ENCODE assay signal across 1 cellular context in the genomic region with DNA sequence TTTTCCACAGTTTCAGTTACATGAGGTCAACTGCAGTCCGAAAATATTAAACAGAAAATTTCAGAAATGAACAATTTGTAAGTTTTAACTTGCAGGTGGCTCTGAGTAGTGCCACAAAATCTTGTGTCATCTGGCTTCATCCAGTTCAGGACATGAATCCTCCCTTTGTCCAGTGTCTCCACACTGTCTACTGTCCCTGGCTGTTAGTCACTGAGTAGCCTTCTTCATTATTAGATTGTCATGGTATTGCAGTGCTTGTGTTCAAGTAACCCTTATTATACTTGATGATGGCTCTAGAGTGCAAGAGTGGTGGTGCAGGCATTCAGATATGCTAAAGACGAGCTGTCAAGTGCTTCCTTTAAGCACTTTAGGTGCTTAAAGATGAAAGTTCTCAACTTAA.
TF ChIP-seq lines count a peak whose summit lies in the region.

No MANE protein-coding gene starts in this region.

TF ChIP-seq in A549, 52 proteins besides CTCF, POLR2A, EP300 and RAD21 (continued from another document):
- TF ChIP-seq, protein P1, sequence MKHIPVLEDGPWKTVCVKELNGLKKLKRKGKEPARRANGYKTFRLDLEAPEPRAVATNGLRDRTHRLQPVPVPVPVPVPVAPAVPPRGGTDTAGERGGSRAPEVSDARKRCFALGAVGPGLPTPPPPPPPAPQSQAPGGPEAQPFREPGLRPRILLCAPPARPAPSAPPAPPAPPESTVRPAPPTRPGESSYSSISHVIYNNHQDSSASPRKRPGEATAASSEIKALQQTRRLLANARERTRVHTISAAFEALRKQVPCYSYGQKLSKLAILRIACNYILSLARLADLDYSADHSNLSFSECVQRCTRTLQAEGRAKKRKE (CRISPR knock-in tag; IDR thresholded peaks at IDR 0.05; ENCODE audit: low read depth): no peak
